ENCODE assay signal across 9 cellular contexts in the genomic region with DNA sequence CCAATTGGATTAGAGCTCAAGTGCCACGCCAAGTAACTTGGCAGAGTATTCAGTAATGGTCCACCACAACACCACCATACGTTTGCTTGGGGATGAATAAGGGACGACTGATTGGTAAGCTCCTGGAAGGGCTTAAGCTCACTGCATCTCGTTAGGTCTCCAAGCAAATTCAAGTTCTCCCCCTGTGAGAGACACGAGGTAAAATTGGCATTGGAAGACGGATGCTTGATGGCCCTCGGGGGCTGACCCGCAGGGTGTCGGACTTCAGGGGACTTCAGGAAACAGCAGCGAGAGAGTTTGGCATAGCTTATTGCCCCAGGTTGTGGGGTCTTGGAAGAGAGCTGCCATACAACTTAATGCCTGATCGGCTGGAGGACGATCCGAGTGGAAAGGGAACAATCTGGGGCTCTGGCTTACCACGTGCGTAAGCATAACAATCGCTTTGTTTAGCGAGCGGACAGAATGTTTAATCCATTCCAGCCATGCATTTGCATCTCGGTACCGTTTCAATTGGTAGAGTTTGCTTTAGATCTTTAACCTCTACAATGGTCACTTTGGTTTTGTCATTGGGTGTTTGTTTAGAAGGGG. TPM values are rescaled to one million over a fixed set of nuclear protein-coding genes. Genes with fewer than 3 reads are reported as not detected.
A peak's percentile ranks its signal among the peaks of the same experiment; 100 is the strongest.
DNase-seq lines count a peak whose midpoint lies in the region; ATAC-seq and TF ChIP-seq lines count a peak whose summit lies in the region.
"Had no signal": no experiment of that assay in that cellular context is flagged by ENCODE, and none has a peak within 500 bp of the region (broad histone marks: within the 10 kb centered on the region; RNA-seq: fewer than 3 reads in every experiment).

No MANE protein-coding gene starts in this region.

- H3K36me3 ChIP-seq in SK-N-MC (ENCODE audit: insufficient read depth, low read length), result peaks cover 92% of the 10 kb centered on the region

- no peaks in the 10 kb centered on the region for H3K9me3 ChIP-seq in SK-N-MC (ENCODE audit: low read depth, low read length)

- peak; percentile 69 for DNase-seq in activated CD8-positive, alpha-beta memory T cell treated with anti-CD3 and anti-CD28 coated beads for 24 hours
- no peak for DNase-seq in activated CD8-positive, alpha-beta memory T cell treated with anti-CD3 and anti-CD28 coated beads, Interleukin-2, amount 50 U/mL, for 4 hours
- DNase-seq in SK-N-MC (ENCODE audit: low read depth, low spot score), result no peak
- no peak for DNase-seq in epithelial cell of prostate (ENCODE audit: low read depth, low spot score)
- DNase-seq in stimulated activated CD8-positive, alpha-beta memory T cell treated with anti-CD3 and anti-CD28 coated beads, Interleukin-4, amount 100 ng/mL, for 48 hours, result peak; percentile 43
- no peak for DNase-seq in left lobe of liver (ENCODE audit: low spot score)
- DNase-seq in GM20000 (ENCODE audit: low spot score), result no peak

- H3K4me3 ChIP-seq in SK-N-MC, result peak overlapping the region; percentile 100
- H3K4me3 ChIP-seq: skin epidermis had no signal

- H3K27ac ChIP-seq in SK-N-MC (peak overlapping the region; percentile 96), epithelial cell of prostate (peak overlapping the region; percentile 93)
- H3K27ac ChIP-seq: skin epidermis had no signal

- no peak for TF ChIP-seq CTCF in GM20000 (IDR thresholded peaks at IDR 0.05; ENCODE audit: extremely low read depth, missing control alignments)

- ATAC-seq in left lobe of liver (no peak), GM21515 (IDR thresholded peaks at IDR 0.05; ENCODE audit: unreplicated experiment) (no peak)

- peak overlapping the region; percentile 100 for H3K9ac ChIP-seq in SK-N-MC (ENCODE audit: insufficient read length)

RNA-seq across cellular contexts. Expression of a gene that starts 4.8 kb away (rescaled TPM):
- total RNA-seq in left lobe of liver, result 10.0 TPM

Comparison
In these comparisons a context has a peak if more than half of its experiments do, and no peak if none do; other contexts are left out.
1. DNase-seq: peak in activated CD8-positive, alpha-beta memory T cell treated with anti-CD3 and anti-CD28 coated beads for 24 hours (single experiment) and stimulated activated CD8-positive, alpha-beta memory T cell treated with anti-CD3 and anti-CD28 coated beads, Interleukin-4, amount 100 ng/mL, for 48 hours (single experiment); none in activated CD8-positive, alpha-beta memory T cell treated with anti-CD3 and anti-CD28 coated beads, Interleukin-2, amount 50 U/mL, for 4 hours (single experiment), SK-N-MC (single experiment), epithelial cell of prostate (single experiment), left lobe of liver (single experiment) and GM20000 (single experiment).